ENCODE assay signal across 8 cellular contexts in the genomic region with DNA sequence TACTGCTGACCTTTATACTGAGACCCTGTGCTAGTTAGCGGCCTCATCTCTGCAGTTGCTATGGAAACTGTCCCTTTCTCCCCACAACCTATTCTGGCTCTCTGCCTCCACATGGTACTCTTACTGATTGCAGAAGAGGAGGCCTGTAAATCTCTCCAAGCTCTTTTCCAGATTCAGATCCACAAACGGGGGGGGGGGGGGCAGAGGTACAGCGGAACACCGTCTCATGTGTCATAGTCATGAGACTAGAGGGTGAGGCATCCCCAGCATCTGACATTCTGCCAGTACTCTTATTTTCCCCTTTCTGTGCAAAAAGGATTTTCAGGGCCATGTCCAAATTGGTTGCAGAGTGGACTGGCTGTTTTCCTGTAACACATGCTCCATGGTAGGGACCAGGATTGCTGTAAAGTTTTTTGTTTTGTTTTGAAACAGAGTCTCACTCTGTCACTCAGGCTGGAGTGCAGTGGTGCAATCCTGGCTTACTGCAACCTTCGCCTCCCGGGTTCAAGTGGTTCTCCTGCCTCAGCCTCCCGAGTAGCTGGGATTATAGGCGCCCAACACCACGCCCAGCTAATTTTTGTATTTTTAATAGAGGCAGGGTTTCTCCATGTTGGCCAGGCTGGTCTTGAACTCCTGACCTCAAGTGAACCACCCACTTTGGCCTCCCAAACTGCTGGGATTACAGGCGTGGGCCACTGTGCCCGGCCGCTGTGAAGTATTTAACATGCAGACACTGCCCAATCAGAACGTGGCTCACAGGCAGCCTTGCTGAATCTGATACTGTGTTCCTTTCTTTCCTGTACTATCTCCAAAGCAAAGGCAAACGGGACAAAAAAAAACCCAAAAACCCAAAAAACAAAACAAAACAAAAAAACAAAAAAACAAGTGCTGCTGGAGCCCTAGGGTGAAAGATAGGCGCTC. TPM values are rescaled to one million over a fixed set of nuclear protein-coding genes. Genes with fewer than 3 reads are reported as not detected.
A peak's percentile ranks its signal among the peaks of the same experiment; 100 is the strongest.
DNase-seq lines count a peak whose midpoint lies in the region; ATAC-seq, FAIRE-seq and TF ChIP-seq lines count a peak whose summit lies in the region.

No MANE protein-coding gene starts in this region.

- peaks cover 52% of the 10 kb centered on the region for H3K4me1 Mint-ChIP-seq in activated naive CD4-positive, alpha-beta T cell treated with anti-CD3 and anti-CD28 coated beads, Interleukin-2, amount 10 ng/mL, durations not matched to agents 7 days and 5 days
- peaks cover 44% of the 10 kb centered on the region for H3K4me1 Mint-ChIP-seq in activated CD8-positive, alpha-beta T cell treated with anti-CD3 and anti-CD28 coated beads, Interleukin-2, amount 10 ng/mL, durations not matched to agents 7 days and 5 days (ENCODE audit: low read depth)

- TF ChIP-seq EP300 in tibial nerve (IDR thresholded peaks at IDR 0.05): no peak

- no peak for ATAC-seq in activated naive CD4-positive, alpha-beta T cell treated with anti-CD3 and anti-CD28 coated beads, Interleukin-2, amount 50 U/mL, for 72 hours
- no peak for ATAC-seq in activated CD8-positive, alpha-beta T cell treated with anti-CD3 and anti-CD28 coated beads, Interleukin-2, amount 10 ng/mL, durations not matched to agents 7 days and 5 days
- ATAC-seq in GM21737 (IDR thresholded peaks at IDR 0.05; ENCODE audit: unreplicated experiment) (no peak), HG02678 (IDR thresholded peaks at IDR 0.05; ENCODE audit: unreplicated experiment) (no peak)

- 31 to 33% methylated on average over 15 of the region's 15 CpGs for WGBS in tibial nerve, 2 donors
- 65 to 78% (median 74%) methylated on average over 15 of the region's 15 CpGs for WGBS in small intestine, 3 donors

- CTCF ChIA-PET in activated naive CD4-positive, alpha-beta T cell treated with anti-CD3 and anti-CD28 coated beads, Interleukin-2, amount 10 ng/mL, durations not matched to agents 7 days and 5 days (lab: Charles Lee): interaction anchor here (0.7 to 2.5 kb wide), 4 partner anchors 9 to 139 kb away, joined by 3 to 10 read pairs (median 6); a partner anchor contains a TSS
- CTCF ChIA-PET in activated CD8-positive, alpha-beta T cell treated with anti-CD3 and anti-CD28 coated beads, Interleukin-2, amount 10 ng/mL, durations not matched to agents 7 days and 5 days (lab: Charles Lee): interaction anchor here (1.2 to 6.7 kb wide), 3 partner anchors 17 to 136 kb away, joined by 5 to 75 read pairs (median 17); a partner anchor contains a TSS

- peaks cover 3% of the 10 kb centered on the region for H3K36me3 Mint-ChIP-seq in activated naive CD4-positive, alpha-beta T cell treated with anti-CD3 and anti-CD28 coated beads, Interleukin-2, amount 10 ng/mL, durations not matched to agents 7 days and 5 days
- H3K36me3 Mint-ChIP-seq in activated naive CD4-positive, alpha-beta T cell treated with anti-CD3 and anti-CD28 coated beads, Interleukin-2, amount 50 U/mL, for 72 hours: no peaks in the 10 kb centered on the region
- peaks cover 5% of the 10 kb centered on the region for H3K36me3 Mint-ChIP-seq in activated CD8-positive, alpha-beta T cell treated with anti-CD3 and anti-CD28 coated beads, Interleukin-2, amount 10 ng/mL, durations not matched to agents 7 days and 5 days (ENCODE audit: low read depth)

- H3K27ac Mint-ChIP-seq in activated naive CD4-positive, alpha-beta T cell treated with anti-CD3 and anti-CD28 coated beads, Interleukin-2, amount 10 ng/mL, durations not matched to agents 7 days and 5 days: peak overlapping the region; percentile 96
- peak overlapping the region in 1 of 2 donors; percentile 17 for H3K27ac Mint-ChIP-seq in activated naive CD4-positive, alpha-beta T cell treated with anti-CD3 and anti-CD28 coated beads, Interleukin-2, amount 50 U/mL, for 72 hours
- H3K27ac Mint-ChIP-seq in activated CD8-positive, alpha-beta T cell treated with anti-CD3 and anti-CD28 coated beads, Interleukin-2, amount 10 ng/mL, durations not matched to agents 7 days and 5 days: peak overlapping the region; percentile 92

- H3K9me3 Mint-ChIP-seq in activated naive CD4-positive, alpha-beta T cell treated with anti-CD3 and anti-CD28 coated beads, Interleukin-2, amount 10 ng/mL, durations not matched to agents 7 days and 5 days: no peaks in the 10 kb centered on the region
- H3K9me3 Mint-ChIP-seq in activated naive CD4-positive, alpha-beta T cell treated with anti-CD3 and anti-CD28 coated beads, Interleukin-2, amount 50 U/mL, for 72 hours: no peaks in the 10 kb centered on the region
- no peaks in the 10 kb centered on the region for H3K9me3 Mint-ChIP-seq in activated CD8-positive, alpha-beta T cell treated with anti-CD3 and anti-CD28 coated beads, Interleukin-2, amount 10 ng/mL, durations not matched to agents 7 days and 5 days (ENCODE audit: insufficient read depth)

- H3K4me1 ChIP-seq in tibial nerve (peaks cover 0 to 42% (median 26%) of the 10 kb centered on the region in 4 donors), small intestine (ENCODE audit: control insufficient read depth in 2 of 2, insufficient read depth in 1 of 2, low read depth in 1 of 2, low read length in 1 of 2) (no peaks in the 10 kb centered on the region)

- no peak for DNase-seq in activated naive CD4-positive, alpha-beta T cell treated with anti-CD3 and anti-CD28 coated beads, Interleukin-2, amount 10 ng/mL, durations not matched to agents 7 days and 5 days
- DNase-seq in activated naive CD4-positive, alpha-beta T cell treated with anti-CD3 and anti-CD28 coated beads, Interleukin-2, amount 50 U/mL, for 72 hours (ENCODE audit: low spot score in 2 of 2): no peak
- no peak for DNase-seq in activated CD8-positive, alpha-beta T cell treated with anti-CD3 and anti-CD28 coated beads, Interleukin-2, amount 10 ng/mL, durations not matched to agents 7 days and 5 days
- DNase-seq in tibial nerve (ENCODE audit: low spot score in 2 of 2) (peak in 1 of 2 donors; percentile 32), small intestine (no peak)

- no peak for FAIRE-seq in small intestine (lab: Jason Lieb, UNC)

- H3K27me3 Mint-ChIP-seq in activated naive CD4-positive, alpha-beta T cell treated with anti-CD3 and anti-CD28 coated beads, Interleukin-2, amount 10 ng/mL, durations not matched to agents 7 days and 5 days: peaks cover 9% of the 10 kb centered on the region
- H3K27me3 Mint-ChIP-seq in activated CD8-positive, alpha-beta T cell treated with anti-CD3 and anti-CD28 coated beads, Interleukin-2, amount 10 ng/mL, durations not matched to agents 7 days and 5 days (ENCODE audit: low read depth): peaks cover 7% of the 10 kb centered on the region

- H3K27me3 ChIP-seq in tibial nerve (no peaks in the 10 kb centered on the region), small intestine (ENCODE audit: control insufficient read depth in 2 of 2, insufficient read depth in 2 of 2, low read length in 2 of 2) (no peaks in the 10 kb centered on the region)

- POLR2A ChIA-PET in activated CD8-positive, alpha-beta T cell treated with anti-CD3 and anti-CD28 coated beads, Interleukin-2, amount 10 ng/mL, durations not matched to agents 7 days and 5 days (lab: Charles Lee): interaction anchor here (1.6 to 2.0 kb wide), 2 partner anchors 16 to 18 kb away, joined by 6 to 19 read pairs; a partner anchor contains a TSS

- H3K36me3 ChIP-seq in tibial nerve: no peaks in the 10 kb centered on the region
- no peaks in the 10 kb centered on the region for H3K36me3 ChIP-seq in small intestine (ENCODE audit: control insufficient read depth in 2 of 2, insufficient read depth in 2 of 2, low read length in 2 of 2)

- no peak for TF ChIP-seq CTCF in tibial nerve (IDR thresholded peaks at IDR 0.05)

- peak overlapping the region; percentile 91 for H3K4me3 Mint-ChIP-seq in activated naive CD4-positive, alpha-beta T cell treated with anti-CD3 and anti-CD28 coated beads, Interleukin-2, amount 10 ng/mL, durations not matched to agents 7 days and 5 days
- peak overlapping the region; percentile 88 for H3K4me3 Mint-ChIP-seq in activated CD8-positive, alpha-beta T cell treated with anti-CD3 and anti-CD28 coated beads, Interleukin-2, amount 10 ng/mL, durations not matched to agents 7 days and 5 days

- H3K9me3 ChIP-seq in iPS-18c (ENCODE audit: control insufficient read depth, insufficient read depth, low read length) (no peaks in the 10 kb centered on the region), tibial nerve (no peaks in the 10 kb centered on the region), small intestine (ENCODE audit: control insufficient read depth, low read depth) (no peaks in the 10 kb centered on the region)

- peak overlapping the region; percentile 77 to 93 (median 86) for H3K27ac ChIP-seq in tibial nerve
- H3K27ac ChIP-seq in small intestine (ENCODE audit: low read depth in 1 of 2, low read length in 1 of 2): peak overlapping the region in 1 of 2 donors; percentile 76

- peak overlapping the region; percentile 62; the same call in 1 of the 2 replicates for H3K4me3 ChIP-seq in iPS-18c (ENCODE audit: insufficient read depth, low read depth, low read length)
- H3K4me3 ChIP-seq in tibial nerve: peak overlapping the region; percentile 45 to 69 (median 65)
- H3K4me3 ChIP-seq in small intestine (ENCODE audit: low read depth in 1 of 2, low read length in 2 of 2): no peak overlapping the region

- TF ChIP-seq POLR2A in tibial nerve (IDR thresholded peaks at IDR 0.05): no peak

RNA-seq across cellular contexts. Expression of a gene that starts 8.1 kb away (rescaled TPM):
- total RNA-seq in activated naive CD4-positive, alpha-beta T cell treated with anti-CD3 and anti-CD28 coated beads, Interleukin-2, amount 50 U/mL, for 72 hours: 1 to 10 TPM in 1 of 2 donors, under 1 TPM in 1; 0.84 to 1.4 TPM
- 1 to 10 TPM; 5.3 to 5.6 TPM for total RNA-seq in activated CD8-positive, alpha-beta T cell treated with anti-CD3 and anti-CD28 coated beads, Interleukin-2, amount 10 ng/mL, durations not matched to agents 7 days and 5 days
- 10 to 100 TPM; 17.4 to 23.7 (median 21.3) TPM for total RNA-seq in tibial nerve
- polyA plus RNA-seq in small intestine: 1 to 10 TPM in 1 of 3 donors, under 1 TPM in 2; 0.22 to 4.2 (median 0.27) TPM

RNA-seq across cellular contexts. Expression of a gene that starts 16.3 kb away (rescaled TPM):
- total RNA-seq in activated naive CD4-positive, alpha-beta T cell treated with anti-CD3 and anti-CD28 coated beads, Interleukin-2, amount 50 U/mL, for 72 hours: 10 to 100 TPM; 24.0 to 35.9 TPM
- total RNA-seq in activated CD8-positive, alpha-beta T cell treated with anti-CD3 and anti-CD28 coated beads, Interleukin-2, amount 10 ng/mL, durations not matched to agents 7 days and 5 days: 10 to 100 TPM; 24.3 to 27.3 TPM
- 10 to 100 TPM; 37.6 to 47.4 (median 42.4) TPM for total RNA-seq in tibial nerve
- polyA plus RNA-seq in small intestine: 1 to 10 TPM; 1.1 to 8.8 (median 2.5) TPM

Comparison
In these comparisons a context has a peak if more than half of its experiments do, and no peak if none do; other contexts are left out.
1. H3K4me3 ChIP-seq: peak in iPS-18c (single experiment) and tibial nerve (4 of 4); none in small intestine (0 of 2).